Comparison of ENCODE assay signal across 18 cellular contexts in genomic region chr10:123669901-123670300, GRCh38. TPM values are rescaled to one million over a fixed set of nuclear protein-coding genes. Genes with fewer than 3 reads are reported as not detected.
DNase-seq lines count a peak whose midpoint lies in the region; ATAC-seq and TF ChIP-seq lines count a peak whose summit lies in the region.
"Had no signal": no experiment of that assay in that cellular context is flagged by ENCODE, and none has a peak within 500 bp of the region (broad histone marks: within the 10 kb centered on the region; RNA-seq: fewer than 3 reads in every experiment).

No MANE protein-coding gene starts in this region.

- H3K27ac ChIP-seq in brain microvascular endothelial cell, result no peak overlapping the region
- H3K27ac ChIP-seq: BLaER1 treated with 17β-estradiol and CSF1 and Interleukin-3, amounts not matched to agents 10 nM and 100 nM; HL-60; SK-N-MC had no signal

- no peaks in the 10 kb centered on the region for H3K9me3 ChIP-seq in MG63

- H3K27me3 ChIP-seq in MG63 (peaks cover 16% of the 10 kb centered on the region), brain microvascular endothelial cell (replicated peaks) (no peaks in the 10 kb centered on the region)
- H3K27me3 ChIP-seq: BLaER1 treated with 17β-estradiol and CSF1 and Interleukin-3, amounts not matched to agents 10 nM and 100 nM had no signal

- DNase-seq in ELR (ENCODE audit: low read depth) (peak; percentile 50), MG63 (peak; percentile 69), fibroblast of peridontal ligament (ENCODE audit: extremely low read depth) (peak; percentile 27), brain microvascular endothelial cell (no peak), T1000 (lab: John Stamatoyannopoulos, UW) (no peak)
- DNase-seq in activated effector memory CD4-positive, alpha-beta T cell treated with anti-CD3 and anti-CD28 coated beads, Interleukin-2, amount 50 U/mL, for 16 hours, result no peak
- DNase-seq: CD8-positive, alpha-beta memory T cell; DMS79 treated with DMSO at 0.1 percent for 48 hours; HCEC 1CT; NCI-H1436; NCI-H2029; NCI-H510A treated with DMSO at 0.1 percent for 48 hours had no signal

- in situ Hi-C loops in brain microvascular endothelial cell (cut with HindIII; ENCODE audit: low pct_ligation_motif_present, low sequenced_read_pairs), result no loop called here

- TF ChIP-seq CTCF in brain microvascular endothelial cell (IDR thresholded peaks at IDR 0.05; ENCODE audit: low read depth, low read length, missing control alignments), result no peak

- H3K36me3 ChIP-seq in MG63, result no peaks in the 10 kb centered on the region
- H3K36me3 ChIP-seq in brain microvascular endothelial cell (replicated peaks), result no peaks in the 10 kb centered on the region
- H3K36me3 ChIP-seq: BLaER1 treated with 17β-estradiol and CSF1 and Interleukin-3, amounts not matched to agents 10 nM and 100 nM had no signal

- ATAC-seq in GM19324 (IDR thresholded peaks at IDR 0.05; ENCODE audit: low FRiP score, unreplicated experiment), result no peak
- ATAC-seq: Right ventricle myocardium inferior had no signal

- no peak overlapping the region for H3K4me3 ChIP-seq in MG63
- H3K4me3 ChIP-seq in brain microvascular endothelial cell (ENCODE audit: low read depth, low read length), result no peak overlapping the region
- H3K4me3 ChIP-seq: BLaER1 treated with 17β-estradiol and CSF1 and Interleukin-3, amounts not matched to agents 10 nM and 100 nM; SK-N-MC had no signal

RNA-seq across cellular contexts. Expression of gene GPR26, which starts 3.7 kb away (rescaled TPM):
- total RNA-seq in MG63 (2014; rRNA removed; shearing (Covaris generic); ENCODE audit: low replicate concordance), result not detected in 2 replicates
- total RNA-seq: CD8-positive, alpha-beta memory T cell; LHCN-M2; Right ventricle myocardium inferior had no signal

Comparison
In these comparisons a context has a peak if more than half of its experiments do, and no peak if none do; other contexts are left out.
1. DNase-seq: peak in ELR (single experiment), MG63 (single experiment) and fibroblast of peridontal ligament (single experiment); none in activated effector memory CD4-positive, alpha-beta T cell treated with anti-CD3 and anti-CD28 coated beads, Interleukin-2, amount 50 U/mL, for 16 hours (single experiment), brain microvascular endothelial cell (single experiment) and T1000 (single experiment).